ENCODE assay signal across 12 cellular contexts in genomic region chr11:62921573-62922188, GRCh38. TPM values are rescaled to one million over a fixed set of nuclear protein-coding genes. Genes with fewer than 3 reads are reported as not detected.
A peak's percentile ranks its signal among the peaks of the same experiment; 100 is the strongest.
DNase-seq lines count a peak whose midpoint lies in the region; ATAC-seq and TF ChIP-seq lines count a peak whose summit lies in the region.
"Had no signal": no experiment of that assay in that cellular context is flagged by ENCODE, and none has a peak within 500 bp of the region (broad histone marks: within the 10 kb centered on the region; RNA-seq: fewer than 3 reads in every experiment).

No MANE protein-coding gene starts in this region.

- in situ Hi-C loops in T47D (cut with HindIII; ENCODE audit: low pct_unique_long_range_greater_than_20kb, low sequenced_read_pairs) = no loop called here

- no peaks in the 10 kb centered on the region for H3K79me2 ChIP-seq in neural progenitor cell (ENCODE audit: low read depth)

- no peaks in the 10 kb centered on the region for H3K9me3 Mint-ChIP-seq in neural progenitor cell
- H3K9me3 Mint-ChIP-seq in T-helper 2 cell treated with Interferon-gamma antibody and Interleukin-4, amounts not matched to agents 5 μg/mL and 100 μg/mL, for 36 hours = no peaks in the 10 kb centered on the region

- peak; percentile 19 for DNase-seq in LoVo (ENCODE audit: low spot score)
- DNase-seq in T47D (ENCODE audit: low read depth in 1 of 2, low spot score in 1 of 2) = peak; percentile 52 to 59
- DNase-seq in neural progenitor cell (ENCODE audit: low spot score) = peak; percentile 13
- no peak for DNase-seq in NCI-H526 treated with DMSO at 0.1 percent for 48 hours (lab: John Stamatoyannopoulos, UW)
- DNase-seq in T-helper 2 cell treated with Interferon-gamma antibody and Interleukin-4, amounts not matched to agents 5 μg/mL and 100 μg/mL, for 36 hours (ENCODE audit: low spot score) = no peak
- DNase-seq in retina = no peak
- DNase-seq: activated naive CD4-positive, alpha-beta T cell treated with anti-CD3 and anti-CD28 coated beads, Interleukin-2, amount 50 U/mL, for 16 hours; GDM1; NCI-H146; T-helper 2 cell had no signal

- H4K20me1 ChIP-seq in BLaER1 (no peaks in the 10 kb centered on the region), neural progenitor cell (ENCODE audit: low read depth) (peaks cover 6% of the 10 kb centered on the region)

- H3K4me1 ChIP-seq in BLaER1 (peaks cover 60% of the 10 kb centered on the region), neural progenitor cell (peaks cover 16% of the 10 kb centered on the region)

- H3K9me3 ChIP-seq in BLaER1 (peaks cover 9% of the 10 kb centered on the region; the same call in 1 of the 2 replicates), neural progenitor cell (ENCODE audit: low read depth) (no peaks in the 10 kb centered on the region)

- peak overlapping the region; percentile 26 for H2AFZ ChIP-seq in neural progenitor cell (replicated peaks)

- H3K9ac ChIP-seq in BLaER1 = no peak overlapping the region
- no peak overlapping the region for H3K9ac ChIP-seq in neural progenitor cell

- peak overlapping the region; percentile 92 for H3K27ac Mint-ChIP-seq in neural progenitor cell
- no peak overlapping the region for H3K27ac Mint-ChIP-seq in T-helper 2 cell treated with Interferon-gamma antibody and Interleukin-4, amounts not matched to agents 5 μg/mL and 100 μg/mL, for 36 hours

- H3K4me1 Mint-ChIP-seq in neural progenitor cell = peaks cover 24% of the 10 kb centered on the region
- H3K4me1 Mint-ChIP-seq in T-helper 2 cell treated with Interferon-gamma antibody and Interleukin-4, amounts not matched to agents 5 μg/mL and 100 μg/mL, for 36 hours (ENCODE audit: low read depth) = peaks cover 7% of the 10 kb centered on the region

- no peak for TF ChIP-seq CTCF in neural progenitor cell (IDR thresholded peaks at IDR 0.05)

- H3K27ac ChIP-seq in BLaER1 (no peak overlapping the region), neural progenitor cell (no peak overlapping the region)

- H3K36me3 ChIP-seq in BLaER1 (no peaks in the 10 kb centered on the region), neural progenitor cell (no peaks in the 10 kb centered on the region)

- H3F3A ChIP-seq in neural progenitor cell (ENCODE audit: low read depth) = peaks cover 21% of the 10 kb centered on the region

- no peak for ATAC-seq in GM18519 (IDR thresholded peaks at IDR 0.05; ENCODE audit: low FRiP score, unreplicated experiment)

- H3K4me3 ChIP-seq in BLaER1 (no peak overlapping the region), neural progenitor cell (no peak overlapping the region)

- H3K36me3 Mint-ChIP-seq in neural progenitor cell = no peaks in the 10 kb centered on the region
- no peaks in the 10 kb centered on the region for H3K36me3 Mint-ChIP-seq in T-helper 2 cell treated with Interferon-gamma antibody and Interleukin-4, amounts not matched to agents 5 μg/mL and 100 μg/mL, for 36 hours (ENCODE audit: low read depth)

- H3K4me2 ChIP-seq in BLaER1 (peak overlapping the region; percentile 59), neural progenitor cell (no peak overlapping the region)

- H3K27me3 ChIP-seq in BLaER1 (peaks cover 48% of the 10 kb centered on the region), neural progenitor cell (peaks cover 47% of the 10 kb centered on the region)

- H3K27me3 Mint-ChIP-seq in neural progenitor cell (ENCODE audit: insufficient read depth, low read depth) = peaks cover 50% of the 10 kb centered on the region
- peaks cover 62% of the 10 kb centered on the region for H3K27me3 Mint-ChIP-seq in T-helper 2 cell treated with Interferon-gamma antibody and Interleukin-4, amounts not matched to agents 5 μg/mL and 100 μg/mL, for 36 hours (ENCODE audit: low read depth)

- no peak overlapping the region for H3K4me3 Mint-ChIP-seq in neural progenitor cell
- no peak overlapping the region for H3K4me3 Mint-ChIP-seq in T-helper 2 cell treated with Interferon-gamma antibody and Interleukin-4, amounts not matched to agents 5 μg/mL and 100 μg/mL, for 36 hours

RNA-seq across cellular contexts. Expression of gene CHRM1, which starts 0.5 kb away (rescaled TPM):
- total RNA-seq in neural progenitor cell (ENCODE audit: low replicate concordance) = not detected in 2 replicates

RNA-seq across cellular contexts. Expression of gene SLC3A2, which starts 41.0 kb away (rescaled TPM):
- 99.8 and 130 TPM in 2 replicates for total RNA-seq in neural progenitor cell (ENCODE audit: low replicate concordance)

Comparison
In these comparisons a context has a peak if more than half of its experiments do, and no peak if none do; other contexts are left out.
1. DNase-seq: peak in LoVo (single experiment), T47D (2 of 2) and neural progenitor cell (single experiment); none in NCI-H526 treated with DMSO at 0.1 percent for 48 hours (single experiment), T-helper 2 cell treated with Interferon-gamma antibody and Interleukin-4, amounts not matched to agents 5 μg/mL and 100 μg/mL, for 36 hours (single experiment) and retina (single experiment).